Comparison of ENCODE assay signal across 15 cellular contexts in the genomic region with DNA sequence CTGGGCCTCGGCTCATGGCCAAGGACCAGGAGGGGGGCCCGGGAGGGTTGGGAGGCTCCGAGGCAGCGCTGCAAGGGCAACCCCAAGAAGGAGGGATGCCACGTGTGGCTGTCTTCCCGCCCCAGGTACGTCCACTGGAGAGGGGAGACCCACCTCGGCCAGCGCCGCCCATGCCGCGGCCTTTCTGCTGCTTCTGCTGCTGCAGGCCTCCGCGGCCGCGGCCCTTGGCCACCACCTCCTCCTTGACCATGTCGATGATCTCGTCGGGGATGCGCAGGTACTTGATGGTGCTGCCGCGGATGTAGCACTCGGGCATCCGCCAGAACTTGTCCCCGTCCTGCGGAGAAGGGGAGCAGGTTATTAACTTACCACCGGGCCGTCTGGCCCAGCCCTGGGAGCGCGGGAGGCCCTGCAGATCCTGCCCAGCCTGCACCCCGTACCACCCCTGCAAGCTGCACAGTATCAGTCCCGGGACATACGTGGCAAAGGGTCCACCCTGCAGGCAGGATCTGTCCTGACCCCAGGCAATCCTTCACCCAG.
"Had no signal": no experiment of that assay in that cellular context is flagged by ENCODE, and none has a peak within 500 bp of the region (broad histone marks: within the 10 kb centered on the region; RNA-seq: fewer than 3 reads in every experiment).

No MANE protein-coding gene starts in this region.

- DNase-seq: activated CD4-positive, alpha-beta T cell treated with anti-CD3 and anti-CD28 coated beads, Interleukin-2, amount 50 U/mL, for 4 hours; activated CD4-positive, CD25-positive, alpha-beta regulatory T cell treated with anti-CD3 and anti-CD28 coated beads, Interleukin-2, amount 50 U/mL, for 72 hours; activated effector memory CD4-positive, alpha-beta T cell treated with Interleukin-2 at 50 U/mL for 16 hours; activated T-cell treated with anti-CD3 and anti-CD28 coated beads, Interleukin-2, amount 50 U/mL, for 4 hours; central memory CD4-positive, alpha-beta T cell; colonic mucosa; islet precursor cell; midbrain; stimulated activated CD4-positive, alpha-beta T cell treated with anti-CD3 and anti-CD28 coated beads, Interleukin-2, amount 100 ng/mL, for 48 hours; thyroid gland; uterus had no signal

- H3K4me3 ChIP-seq: colonic mucosa, lung, thyroid gland, uterus had no signal

- H3K27ac ChIP-seq: thyroid gland had no signal

- H3K36me3 ChIP-seq: colonic mucosa, uterus had no signal

- ATAC-seq: activated naive CD4-positive, alpha-beta T cell treated with anti-CD3 and anti-CD28 coated beads, Interleukin-2, amount 50 U/mL, for 72 hours; activated T-cell treated with anti-CD3 and anti-CD28 coated beads, Interleukin-2, amount 50 U/mL, for 4 hours; stimulated activated memory B cell treated with anti-CD40 and anti-IgM and Interleukin-4, amounts not matched to agents 10 μg/mL and 1 μg/mL and 100 μg/mL, for 72 hours had no signal

- H3K27me3 ChIP-seq: colonic mucosa, thyroid gland, uterus had no signal

- H3K4me3 Mint-ChIP-seq: activated T-cell treated with anti-CD3 and anti-CD28 coated beads, Interleukin-2, amount 50 U/mL, for 4 hours; brain; stimulated activated memory B cell treated with anti-CD40 and anti-IgM and Interleukin-4, amounts not matched to agents 10 μg/mL and 1 μg/mL and 100 μg/mL, for 72 hours had no signal

- H3K9me3 ChIP-seq: colonic mucosa, thyroid gland, uterus had no signal

- H3K9me3 Mint-ChIP-seq: activated naive CD4-positive, alpha-beta T cell treated with anti-CD3 and anti-CD28 coated beads, Interleukin-2, amount 50 U/mL, for 72 hours; activated T-cell treated with anti-CD3 and anti-CD28 coated beads, Interleukin-2, amount 50 U/mL, for 4 hours; brain; stimulated activated memory B cell treated with anti-CD40 and anti-IgM and Interleukin-4, amounts not matched to agents 10 μg/mL and 1 μg/mL and 100 μg/mL, for 72 hours had no signal

- H3K27me3 Mint-ChIP-seq: brain; stimulated activated memory B cell treated with anti-CD40 and anti-IgM and Interleukin-4, amounts not matched to agents 10 μg/mL and 1 μg/mL and 100 μg/mL, for 72 hours had no signal
